Comparison of ENCODE assay signal across 21 cellular contexts in genomic region chr16:1508494-1509167, GRCh38. TPM values are rescaled to one million over a fixed set of nuclear protein-coding genes. Genes with fewer than 3 reads are reported as not detected.
"Had no signal": no experiment of that assay in that cellular context is flagged by ENCODE, and none has a peak within 500 bp of the region (broad histone marks: within the 10 kb centered on the region; RNA-seq: fewer than 3 reads in every experiment).

No MANE protein-coding gene starts in this region.

- ATAC-seq: activated CD8-positive, alpha-beta T cell treated with anti-CD3 and anti-CD28 coated beads for 36 hours; activated T-cell treated with anti-CD3 and anti-CD28 coated beads, Interleukin-2, amount 50 U/mL, for 4 hours; naive thymus-derived CD8-positive, alpha-beta T cell; stimulated activated naive B cell treated with anti-CD40 and anti-IgM and Interleukin-4, amounts not matched to agents 10 μg/mL and 1 μg/mL and 100 μg/mL, for 72 hours; WTC11 had no signal

- H3K27me3 ChIP-seq: colonic mucosa, esophagus squamous epithelium, neutrophil had no signal

- DNase-seq: activated CD4-positive, alpha-beta T cell treated with anti-CD3 and anti-CD28 coated beads for 4 hours; activated CD8-positive, alpha-beta T cell treated with anti-CD3 and anti-CD28 coated beads for 36 hours; activated effector memory CD4-positive, alpha-beta T cell treated with Interleukin-2 at 50 U/mL for 16 hours; activated naive CD4-positive, alpha-beta T cell treated with anti-CD3 and anti-CD28 coated beads, Interleukin-2, amount 50 U/mL, for 16 hours; activated T-cell treated with anti-CD3 and anti-CD28 coated beads, Interleukin-2, amount 50 U/mL, for 4 hours; colonic mucosa; effector CD4-positive, alpha-beta T cell; esophagus squamous epithelium; glutamatergic neuron; mesenchymal stem cell; naive thymus-derived CD8-positive, alpha-beta T cell; retina; stimulated activated CD4-positive, alpha-beta T cell treated with anti-CD3 and anti-CD28 coated beads, Interleukin-15, amount 100 ng/mL, for 24 hours; stimulated activated CD4-positive, alpha-beta T cell treated with anti-CD3 and anti-CD28 coated beads, Interleukin-4, amount 100 ng/mL, for 1 hour; stimulated activated naive B cell treated with anti-CD40 and anti-IgM and Interleukin-4, amounts not matched to agents 10 μg/mL and 1 μg/mL and 100 μg/mL, for 72 hours had no signal

- H3K4me1 ChIP-seq: colonic mucosa, parathyroid adenoma had no signal

- H3K36me3 ChIP-seq: colonic mucosa had no signal

- H3K4me3 ChIP-seq: colonic mucosa, esophagus squamous epithelium, skin epidermis had no signal

- H3K27ac ChIP-seq: colonic mucosa, neutrophil, parathyroid adenoma had no signal

- H3K9me3 ChIP-seq: colonic mucosa, esophagus squamous epithelium, neutrophil had no signal

- H3K9ac ChIP-seq: parathyroid adenoma had no signal

RNA-seq across cellular contexts. Expression of gene PTX4, which starts 19.9 kb away (rescaled TPM):
- total RNA-seq: activated CD8-positive, alpha-beta T cell treated with anti-CD3 and anti-CD28 coated beads for 36 hours; colonic mucosa; esophagus squamous epithelium; naive thymus-derived CD8-positive, alpha-beta T cell; subcutaneous adipose tissue; T-helper 2 cell treated with Interferon-gamma antibody and Interleukin-4, amounts not matched to agents 100 ng/mL and 5 ng/mL, for 36 hours had no signal
